ENCODE assay signal across 8 cellular contexts in the genomic region with DNA sequence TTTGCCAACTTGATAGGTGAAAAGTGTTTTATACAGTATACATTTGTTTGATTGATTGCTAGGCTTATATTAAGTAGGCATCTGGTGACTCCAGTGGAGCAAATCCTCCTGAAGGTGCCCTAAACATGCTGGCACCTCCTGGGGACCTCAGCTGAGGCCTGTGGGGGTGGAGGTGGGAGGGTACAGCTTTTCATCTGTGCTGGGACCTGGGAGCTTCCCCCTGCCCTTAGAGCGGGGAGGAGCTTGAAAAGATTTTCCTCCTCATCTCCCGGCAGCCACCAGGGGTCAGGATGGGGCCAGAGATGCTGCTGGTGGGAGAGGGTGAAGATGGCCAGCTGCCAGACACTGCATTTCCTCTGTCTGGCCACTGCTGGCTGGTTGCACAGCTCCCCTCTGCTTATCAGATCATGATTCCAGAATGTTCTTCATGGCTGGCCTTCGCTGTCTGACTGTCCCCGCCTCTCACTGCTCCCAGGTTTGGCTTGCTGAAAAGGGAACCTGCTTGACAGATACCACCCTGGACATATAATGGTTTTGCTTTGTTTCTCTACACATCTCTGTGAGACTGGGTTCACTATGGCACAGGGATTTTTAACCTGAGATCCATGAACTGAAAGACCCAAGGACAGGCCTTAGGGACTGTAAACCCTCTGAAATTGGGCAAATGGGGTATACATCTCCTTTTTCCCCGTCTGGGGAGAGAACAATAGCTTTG. TPM values are rescaled to one million over a fixed set of nuclear protein-coding genes. Genes with fewer than 3 reads are reported as not detected.
A peak's percentile ranks its signal among the peaks of the same experiment; 100 is the strongest.
DNase-seq lines count a peak whose midpoint lies in the region; ATAC-seq and TF ChIP-seq lines count a peak whose summit lies in the region.

No MANE protein-coding gene starts in this region.

- DNase-seq in SIG-M5 treated with dmso at 0.1 percent for 504 hours (lab: John Stamatoyannopoulos, UW; ENCODE audit: unreplicated experiment) (peak; percentile 84), SIG-M5 (lab: John Stamatoyannopoulos, UW) (no peak), NCI-H1694 treated with DMSO at 0.1 percent for 48 hours (lab: John Stamatoyannopoulos, UW) (peak; percentile 89), T-helper 1 cell (peak; percentile 59 to 75 (median 70)), amygdala (lab: John Stamatoyannopoulos, UW) (peak in 51 of 56 donors; percentile 39 to 92 (median 69)), left ventricle myocardium inferior (peak; percentile 86), retinal pigment epithelial cell (ENCODE audit: low read depth) (peak; percentile 57)

- peaks cover 15% of the 10 kb centered on the region for H3K27me3 ChIP-seq in left ventricle myocardium inferior (ENCODE audit: low read depth)

- intact Hi-C loops in left ventricle myocardium inferior (cut with micrococcal nuclease) = no loop called here

- ATAC-seq in HG02970 (IDR thresholded peaks at IDR 0.05; ENCODE audit: low FRiP score, unreplicated experiment) = peak; percentile 79

- H3K36me3 ChIP-seq in left ventricle myocardium inferior = no peaks in the 10 kb centered on the region

- TF ChIP-seq CTCF in left ventricle myocardium inferior (IDR thresholded peaks at IDR 0.05; ENCODE audit: borderline replicate concordance) (peak; percentile 84), retinal pigment epithelial cell (conservative IDR thresholded peaks at IDR 0.05; ENCODE audit: low read depth, low read length) (peak; percentile 87)

- peaks cover 6% of the 10 kb centered on the region for H3K4me1 ChIP-seq in left ventricle myocardium inferior

- H3K4me3 ChIP-seq in left ventricle myocardium inferior = no peak overlapping the region
- no peak overlapping the region for H3K4me3 ChIP-seq in retinal pigment epithelial cell (ENCODE audit: low read length)

- no peaks in the 10 kb centered on the region for H3K9me3 ChIP-seq in left ventricle myocardium inferior (replicated peaks)

- no peak overlapping the region for H3K27ac ChIP-seq in left ventricle myocardium inferior (replicated peaks)

RNA-seq across cellular contexts. Expression of a gene that starts 10.5 kb away (rescaled TPM):
- total RNA-seq in left ventricle myocardium inferior = 0.19 TPM

RNA-seq across cellular contexts. Expression of a gene that starts 21.4 kb away (rescaled TPM):
- total RNA-seq in left ventricle myocardium inferior = 10.4 TPM

RNA-seq across cellular contexts. Expression of a gene that starts 33.0 kb away (rescaled TPM):
- total RNA-seq in left ventricle myocardium inferior = 17.2 TPM

RNA-seq across cellular contexts. Expression of a gene that starts 37.5 kb away (rescaled TPM):
- total RNA-seq in left ventricle myocardium inferior = 0.74 TPM

RNA-seq across cellular contexts. Expression of a gene that starts 47.1 kb away (rescaled TPM):
- not detected for total RNA-seq in left ventricle myocardium inferior
